In the genomic region with DNA sequence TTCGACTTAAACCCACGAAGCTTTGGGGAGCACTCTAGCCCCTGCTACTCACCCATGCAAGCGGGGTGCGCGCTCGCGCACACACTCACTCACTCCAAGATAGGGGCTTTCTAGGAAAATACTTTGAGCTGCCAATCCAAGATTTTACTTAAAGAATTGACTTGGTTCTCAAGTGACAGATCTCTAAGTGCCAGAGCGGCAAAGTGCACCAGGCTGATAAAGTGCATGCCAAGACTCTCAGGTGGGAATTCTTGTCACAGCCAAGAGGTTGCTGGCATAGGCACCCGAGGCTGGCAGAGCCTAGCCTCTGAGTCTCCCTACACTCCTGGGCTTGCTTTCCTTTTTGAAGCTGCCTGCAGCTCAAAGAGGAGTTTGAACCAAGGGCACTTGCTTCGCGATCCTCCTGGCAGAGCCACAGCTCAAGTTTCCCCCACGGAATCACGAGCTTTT, we compare ENCODE assay signal across 8 cellular contexts. TPM values are rescaled to one million over a fixed set of nuclear protein-coding genes. Genes with fewer than 3 reads are reported as not detected.
DNase-seq lines count a peak whose midpoint lies in the region; ATAC-seq and TF ChIP-seq lines count a peak whose summit lies in the region.

No MANE protein-coding gene starts in this region.

- H3K56ac ChIP-seq in mesendoderm (ENCODE audit: low read length) = peak overlapping the region; percentile 92

- H3K4me2 ChIP-seq in mesendoderm (ENCODE audit: low read length) = peak overlapping the region; percentile 91

- H3K23ac ChIP-seq in mesendoderm (ENCODE audit: low read length) = peak overlapping the region; percentile 24

- ATAC-seq in GM21619 (IDR thresholded peaks at IDR 0.05; ENCODE audit: unreplicated experiment) = no peak
- no peak for ATAC-seq in HG03342 (IDR thresholded peaks at IDR 0.05; ENCODE audit: unreplicated experiment)

- no peak overlapping the region for H2BK120ac ChIP-seq in mesendoderm (ENCODE audit: low read depth, low read length)

- H2AK5ac ChIP-seq in mesendoderm (ENCODE audit: low read length) = no peak overlapping the region

- H2BK15ac ChIP-seq in mesendoderm (replicated peaks; ENCODE audit: low read depth) = no peak overlapping the region

- H3K79me1 ChIP-seq in mesendoderm (ENCODE audit: low read length) = no peaks in the 10 kb centered on the region

- no CpG with 5 or more reads among the region's 13 CpGs for WGBS in mesendoderm (ENCODE audit: extremely low coverage, insufficient coverage, low lambda C conversion rate)

- no peak overlapping the region for H2BK5ac ChIP-seq in mesendoderm (ENCODE audit: low read length)

- H3K27me3 ChIP-seq in mesendoderm (ENCODE audit: insufficient read depth, low read length, poor library complexity) = no peaks in the 10 kb centered on the region

- H4K8ac ChIP-seq in mesendoderm (ENCODE audit: low read depth, low read length) = no peak overlapping the region

- no peak for DNase-seq in AG10803 (ENCODE audit: low read depth)
- DNase-seq in Jurkat, Clone E6-1 (ENCODE audit: low read depth, low spot score) = no peak
- DNase-seq in caudate nucleus (lab: John Stamatoyannopoulos, UW) = peak in 2 of 61 donors; percentile 28 to 39
- DNase-seq in mesendoderm = peak; percentile 36
- DNase-seq in DMS 273 (lab: John Stamatoyannopoulos, UW; ENCODE audit: unreplicated experiment) = no peak
- DNase-seq in activated CD8-positive, alpha-beta memory T cell treated with anti-CD3 and anti-CD28 coated beads, Interleukin-2, amount 50 U/mL, for 48 hours = no peak

- H4K5ac ChIP-seq in mesendoderm (ENCODE audit: low read length) = no peak overlapping the region

- H3K9ac ChIP-seq in mesendoderm (ENCODE audit: low read length) = peak overlapping the region; percentile 81

- H3K4me3 ChIP-seq in AG10803 (ENCODE audit: low read length) = peak overlapping the region; percentile 100
- H3K4me3 ChIP-seq in Jurkat, Clone E6-1 (ENCODE audit: low read length) = peak overlapping the region; percentile 68
- peak overlapping the region; percentile 4 for H3K4me3 ChIP-seq in mesendoderm (ENCODE audit: low read length)

- H3K4ac ChIP-seq in mesendoderm (ENCODE audit: low read depth, low read length) = no peak overlapping the region

- H3K36me3 ChIP-seq in mesendoderm (ENCODE audit: control insufficient read depth, insufficient read depth, low read length) = no peaks in the 10 kb centered on the region

- peaks cover 2% of the 10 kb centered on the region for H3K4me1 ChIP-seq in mesendoderm (ENCODE audit: control insufficient read depth, low read depth, low read length)

- TF ChIP-seq CTCF in AG10803 (conservative IDR thresholded peaks at IDR 0.05; ENCODE audit: low read length) = no peak

- H3K79me2 ChIP-seq in mesendoderm (ENCODE audit: control insufficient read depth, insufficient read depth, low read length) = peaks cover 21% of the 10 kb centered on the region

- peak overlapping the region; percentile 75 for H3K18ac ChIP-seq in mesendoderm (ENCODE audit: low read length)

- H3K27ac ChIP-seq in caudate nucleus (ENCODE audit: low read depth, low read length) = peak overlapping the region; percentile 78
- peak overlapping the region; percentile 34 for H3K27ac ChIP-seq in mesendoderm (ENCODE audit: low read depth, low read length)

RNA-seq across cellular contexts. Expression of a gene that starts 2.6 kb away (rescaled TPM):
- polyA plus RNA-seq in Jurkat, Clone E6-1 (2012; ENCODE audit: insufficient read depth, insufficient read length) = not detected
- 12.6 TPM for polyA plus RNA-seq in mesendoderm (2013, experiment 1 of 2)
- 15.2 TPM for polyA plus RNA-seq in mesendoderm (2013, experiment 2 of 2)

RNA-seq across cellular contexts. Expression of a gene that starts 8.3 kb away (rescaled TPM):
- 15.8 TPM for polyA plus RNA-seq in Jurkat, Clone E6-1 (2012; ENCODE audit: insufficient read depth, insufficient read length)
- polyA plus RNA-seq in mesendoderm (2013, experiment 1 of 2) = 14.5 TPM
- 15.3 TPM for polyA plus RNA-seq in mesendoderm (2013, experiment 2 of 2)

Comparison
In these comparisons a context has a peak if more than half of its experiments do, and no peak if none do; other contexts are left out.
1. H3K4me3 ChIP-seq: peak in every context shown above with its lines; median percentile 100 in AG10803; 68 in Jurkat, Clone E6-1; 4 in mesendoderm.